Comparison of ENCODE assay signal across 11 cellular contexts in the genomic region with DNA sequence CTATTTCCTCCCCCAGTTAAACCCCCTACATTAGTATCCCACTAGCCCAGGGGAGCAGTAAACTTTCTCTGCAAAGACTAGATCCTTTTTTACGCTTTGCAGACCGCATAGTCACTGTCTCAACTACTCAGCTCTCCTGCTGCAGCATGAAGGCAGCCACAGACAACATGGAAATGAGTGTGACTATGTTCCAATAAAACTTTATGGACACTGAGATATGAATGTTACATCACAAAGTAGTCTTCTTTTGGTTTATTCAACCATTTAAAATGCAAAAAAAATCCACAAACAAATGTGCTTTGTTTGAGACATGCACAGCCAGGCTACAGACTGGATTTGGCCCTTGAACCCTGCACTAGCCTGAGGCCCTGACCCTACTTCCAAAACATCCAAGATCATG. TPM values are rescaled to one million over a fixed set of nuclear protein-coding genes. Genes with fewer than 3 reads are reported as not detected.
DNase-seq lines count a peak whose midpoint lies in the region; ATAC-seq and TF ChIP-seq lines count a peak whose summit lies in the region.
"Had no signal": no experiment of that assay in that cellular context is flagged by ENCODE, and none has a peak within 500 bp of the region (broad histone marks: within the 10 kb centered on the region; RNA-seq: fewer than 3 reads in every experiment).

No MANE protein-coding gene starts in this region.

- TF ChIP-seq RAD21 in neural cell (conservative IDR thresholded peaks at IDR 0.05) = no peak

- peaks cover 33 to 54% (median 43%) of the 10 kb centered on the region in 10 experiments for H3K4me1 ChIP-seq in BLaER1 treated with 17β-estradiol and CSF1 and Interleukin-3, amounts not matched to agents 10 nM and 100 nM
- H3K4me1 ChIP-seq in Karpas-422 (ENCODE audit: low read length) = peaks cover 23% of the 10 kb centered on the region

- H3K4me3 ChIP-seq in BLaER1 treated with 17β-estradiol and CSF1 and Interleukin-3, amounts not matched to agents 10 nM and 100 nM = peak overlapping the region; percentile 78 to 99 (median 92); a peak in 17 of 20 replicates
- H3K4me3 ChIP-seq in Karpas-422 (ENCODE audit: low read length) (peak overlapping the region; percentile 70; the same call in 1 of the 2 replicates), neural cell (ENCODE audit: low read length) (peak overlapping the region; percentile 81)

- H3K4me3 Mint-ChIP-seq in chondrocyte (ENCODE audit: unreplicated experiment) = peak overlapping the region; percentile 97

- H3K36me3 ChIP-seq in BLaER1 treated with 17β-estradiol and CSF1 and Interleukin-3, amounts not matched to agents 10 nM and 100 nM = peaks cover 3 to 43% (median 12%) of the 10 kb centered on the region in 11 experiments; a peak in 15 of 22 replicates
- H3K36me3 ChIP-seq in Karpas-422 (ENCODE audit: insufficient read depth, low read length) = peaks cover 4% of the 10 kb centered on the region; the same call in 1 of the 2 replicates
- H3K36me3 ChIP-seq in neural cell (ENCODE audit: insufficient read depth, low read length) = no peaks in the 10 kb centered on the region

- H3F3A ChIP-seq in neural cell (ENCODE audit: insufficient read depth, low read length, poor library complexity, severe bottlenecking) = no peaks in the 10 kb centered on the region

- peak overlapping the region; percentile 61 for H3K27ac Mint-ChIP-seq in chondrocyte (ENCODE audit: unreplicated experiment)

- H4K20me1 ChIP-seq in BLaER1 treated with 17β-estradiol and CSF1 and Interleukin-3, amounts not matched to agents 10 nM and 100 nM = peaks cover 14 to 57% (median 43%) of the 10 kb centered on the region in 11 experiments; a peak in 19 of 22 replicates
- no peaks in the 10 kb centered on the region; the same call in 1 of the 2 replicates for H4K20me1 ChIP-seq in Karpas-422 (ENCODE audit: insufficient read depth, low read depth, low read length)
- H4K20me1 ChIP-seq in neural cell (ENCODE audit: insufficient read depth) = no peaks in the 10 kb centered on the region

- TF ChIP-seq CTCF in chondrocyte (IDR thresholded peaks at IDR 0.05) = no peak
- TF ChIP-seq CTCF in neural cell (IDR thresholded peaks at IDR 0.05; ENCODE audit: poor library complexity, severe bottlenecking) = no peak

- H3K9me3 ChIP-seq in BLaER1 treated with 17β-estradiol and CSF1 and Interleukin-3, amounts not matched to agents 10 nM and 100 nM (replicated peaks in 1 of 11) = no peaks in the 10 kb centered on the region
- H3K9me3 ChIP-seq in Karpas-422 (ENCODE audit: low read length) = no peaks in the 10 kb centered on the region
- no peaks in the 10 kb centered on the region for H3K9me3 ChIP-seq in neural cell (ENCODE audit: low read length)
- H3K9me3 ChIP-seq: heart right ventricle had no signal

- no peaks in the 10 kb centered on the region for H3K27me3 Mint-ChIP-seq in chondrocyte (ENCODE audit: low read depth)

- ATAC-seq in left cardiac atrium = no peak
- no peak for ATAC-seq in HG03135 (IDR thresholded peaks at IDR 0.05; ENCODE audit: unreplicated experiment)
- ATAC-seq: heart right ventricle had no signal

- intact Hi-C loops in left cardiac atrium (cut with DNase I) = no loop called here

- no peak for TF ChIP-seq EP300 in neural cell (conservative IDR thresholded peaks at IDR 0.05; ENCODE audit: poor library complexity, severe bottlenecking)

- peaks cover 5% of the 10 kb centered on the region for H3K36me3 Mint-ChIP-seq in chondrocyte (ENCODE audit: low read depth)

- DNase-seq in Karpas-422 (no peak), chondrocyte (ENCODE audit: low spot score) (no peak), NCI-H2081 (lab: John Stamatoyannopoulos, UW) (no peak), left cardiac atrium (no peak), NCI-H446 (lab: John Stamatoyannopoulos, UW) (no peak)
- DNase-seq: heart right ventricle had no signal

- no peak overlapping the region for H2AFZ ChIP-seq in Karpas-422 (ENCODE audit: low read length)
- no peak overlapping the region for H2AFZ ChIP-seq in neural cell (ENCODE audit: low read depth, low read length)

- H3K9me3 Mint-ChIP-seq in chondrocyte (ENCODE audit: low read depth) = no peaks in the 10 kb centered on the region

- peak overlapping the region; percentile 92 to 100 (median 97) for H3K4me2 ChIP-seq in BLaER1 treated with 17β-estradiol and CSF1 and Interleukin-3, amounts not matched to agents 10 nM and 100 nM
- H3K4me2 ChIP-seq in Karpas-422 (ENCODE audit: low read depth, low read length, poor library complexity, severe bottlenecking) = peak overlapping the region; percentile 71
- peak overlapping the region; percentile 0 for H3K4me2 ChIP-seq in neural cell (ENCODE audit: low read length)

- peak overlapping the region; percentile 89 to 100 (median 99); a peak in 17 of 22 replicates for H3K9ac ChIP-seq in BLaER1 treated with 17β-estradiol and CSF1 and Interleukin-3, amounts not matched to agents 10 nM and 100 nM
- H3K9ac ChIP-seq in Karpas-422 (ENCODE audit: low read length) (peak overlapping the region; percentile 98; the same call in 1 of the 2 replicates), neural cell (ENCODE audit: low read length) (no peak overlapping the region)
- H3K9ac ChIP-seq: KMS-11 had no signal

- 0 out of 22 replicates have a peak overlapping the region, but pooled peaks of 1 of the 11 experiments have one; percentile 3 for H3K27ac ChIP-seq in BLaER1 treated with 17β-estradiol and CSF1 and Interleukin-3, amounts not matched to agents 10 nM and 100 nM
- no peak overlapping the region for H3K27ac ChIP-seq in Karpas-422 (ENCODE audit: low read length)
- no peak overlapping the region for H3K27ac ChIP-seq in neural cell (ENCODE audit: low read length)
- H3K27ac ChIP-seq: heart right ventricle, KMS-11 had no signal

- no peaks in the 10 kb centered on the region for H3K27me3 ChIP-seq in BLaER1 treated with 17β-estradiol and CSF1 and Interleukin-3, amounts not matched to agents 10 nM and 100 nM
- H3K27me3 ChIP-seq in Karpas-422 (ENCODE audit: low read length) (no peaks in the 10 kb centered on the region), neural cell (ENCODE audit: insufficient read depth, low read depth, low read length) (no peaks in the 10 kb centered on the region)
- H3K27me3 ChIP-seq: heart right ventricle had no signal

- H3K4me1 Mint-ChIP-seq in chondrocyte (ENCODE audit: low read depth) = peaks cover 50% of the 10 kb centered on the region

- peaks cover 55% of the 10 kb centered on the region for H3K79me2 ChIP-seq in Karpas-422 (ENCODE audit: low read length)
- H3K79me2 ChIP-seq in neural cell (replicated peaks; ENCODE audit: insufficient read depth, low read length) = peaks cover 28% of the 10 kb centered on the region

- H3K9me2 ChIP-seq in Karpas-422 (replicated peaks; ENCODE audit: insufficient read depth, low read length) = no peaks in the 10 kb centered on the region
- H3K9me2 ChIP-seq in neural cell (ENCODE audit: insufficient read depth, low read length) = no peaks in the 10 kb centered on the region

TF ChIP-seq in neural cell, 6 proteins besides CTCF, POLR2A, EP300 and RAD21 (continues in another document):
- TF ChIP-seq, protein P1, sequence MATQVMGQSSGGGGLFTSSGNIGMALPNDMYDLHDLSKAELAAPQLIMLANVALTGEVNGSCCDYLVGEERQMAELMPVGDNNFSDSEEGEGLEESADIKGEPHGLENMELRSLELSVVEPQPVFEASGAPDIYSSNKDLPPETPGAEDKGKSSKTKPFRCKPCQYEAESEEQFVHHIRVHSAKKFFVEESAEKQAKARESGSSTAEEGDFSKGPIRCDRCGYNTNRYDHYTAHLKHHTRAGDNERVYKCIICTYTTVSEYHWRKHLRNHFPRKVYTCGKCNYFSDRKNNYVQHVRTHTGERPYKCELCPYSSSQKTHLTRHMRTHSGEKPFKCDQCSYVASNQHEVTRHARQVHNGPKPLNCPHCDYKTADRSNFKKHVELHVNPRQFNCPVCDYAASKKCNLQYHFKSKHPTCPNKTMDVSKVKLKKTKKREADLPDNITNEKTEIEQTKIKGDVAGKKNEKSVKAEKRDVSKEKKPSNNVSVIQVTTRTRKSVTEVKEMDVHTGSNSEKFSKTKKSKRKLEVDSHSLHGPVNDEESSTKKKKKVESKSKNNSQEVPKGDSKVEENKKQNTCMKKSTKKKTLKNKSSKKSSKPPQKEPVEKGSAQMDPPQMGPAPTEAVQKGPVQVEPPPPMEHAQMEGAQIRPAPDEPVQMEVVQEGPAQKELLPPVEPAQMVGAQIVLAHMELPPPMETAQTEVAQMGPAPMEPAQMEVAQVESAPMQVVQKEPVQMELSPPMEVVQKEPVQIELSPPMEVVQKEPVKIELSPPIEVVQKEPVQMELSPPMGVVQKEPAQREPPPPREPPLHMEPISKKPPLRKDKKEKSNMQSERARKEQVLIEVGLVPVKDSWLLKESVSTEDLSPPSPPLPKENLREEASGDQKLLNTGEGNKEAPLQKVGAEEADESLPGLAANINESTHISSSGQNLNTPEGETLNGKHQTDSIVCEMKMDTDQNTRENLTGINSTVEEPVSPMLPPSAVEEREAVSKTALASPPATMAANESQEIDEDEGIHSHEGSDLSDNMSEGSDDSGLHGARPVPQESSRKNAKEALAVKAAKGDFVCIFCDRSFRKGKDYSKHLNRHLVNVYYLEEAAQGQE (IDR thresholded peaks at IDR 0.05; ENCODE audit: borderline replicate concordance) = no peak
- no peak for TF ChIP-seq EZH2 (IDR thresholded peaks at IDR 0.05; ENCODE audit: borderline replicate concordance, insufficient read depth, low read length, poor library complexity, severe bottlenecking)

RNA-seq across cellular contexts. Expression of a gene that starts 1.9 kb away (rescaled TPM):
- total RNA-seq in Karpas-422 (2014; rRNA removed; shearing (Covaris generic); ENCODE audit: low replicate concordance) = 107 and 310 TPM in 2 replicates
- total RNA-seq in chondrocyte (241 to 266 TPM (median 259 TPM) in 3 replicates), left cardiac atrium (100 to 1,000 TPM; 174 to 198 TPM)
- polyA plus RNA-seq in neural cell = 122 and 136 TPM in 2 replicates
- polyA minus RNA-seq in neural cell = 28.0 and 32.5 TPM in 2 replicates

RNA-seq across cellular contexts. Expression of a gene that starts 12.3 kb away (rescaled TPM):
- not detected in 2 replicates for total RNA-seq in Karpas-422 (2014; rRNA removed; shearing (Covaris generic); ENCODE audit: low replicate concordance)
- total RNA-seq in chondrocyte (not detected in 3 replicates), left cardiac atrium (10 to 100 TPM; 14.1 to 19.8 TPM)
- not detected in 2 replicates for polyA plus RNA-seq in neural cell
- polyA minus RNA-seq in neural cell = not detected in 2 replicates
- total RNA-seq: NCI-H460 had no signal

RNA-seq across cellular contexts. Expression of a gene that starts 14.7 kb away (rescaled TPM):
- total RNA-seq in Karpas-422 (2014; rRNA removed; shearing (Covaris generic); ENCODE audit: low replicate concordance) = not detected in 2 replicates
- total RNA-seq in chondrocyte (not detected in 3 replicates), left cardiac atrium (under 1 TPM in 1 of 2 donors, not detected in 1; 0.21 TPM)
- polyA plus RNA-seq in neural cell = not detected in 2 replicates
- not detected in 2 replicates for polyA minus RNA-seq in neural cell
- total RNA-seq: NCI-H460 had no signal

RNA-seq across cellular contexts. Expression of a gene that starts 25.3 kb away (rescaled TPM):
- total RNA-seq in Karpas-422 (2014; rRNA removed; shearing (Covaris generic); ENCODE audit: low replicate concordance) = 1.3 and 6.0 TPM in 2 replicates
- 3.5 to 5.4 TPM (median 4.8 TPM) in 3 replicates for total RNA-seq in chondrocyte
- polyA plus RNA-seq in neural cell = 0.90 TPM in 1 of 2 replicates, not detected in the other
- polyA minus RNA-seq in neural cell = 1.2 and 2.2 TPM in 2 replicates
- total RNA-seq in left cardiac atrium = 1 to 10 TPM; 1.2 to 1.8 TPM

RNA-seq across cellular contexts. Expression of a gene that starts 33.4 kb away (rescaled TPM):
- not detected in 2 replicates for total RNA-seq in Karpas-422 (2014; rRNA removed; shearing (Covaris generic); ENCODE audit: low replicate concordance)
- total RNA-seq in chondrocyte (0.41 to 0.85 TPM (median 0.47 TPM) in 3 replicates), left cardiac atrium (1 to 10 TPM; 2.5 to 3.5 TPM)
- polyA plus RNA-seq in neural cell = not detected in 2 replicates
- polyA minus RNA-seq in neural cell = not detected in 2 replicates

Comparison
In these comparisons a context has a peak if more than half of its experiments do, and no peak if none do; other contexts are left out.
1. H3K4me2 ChIP-seq: peak in every context shown above with its lines; median percentile 97 in BLaER1 treated with 17β-estradiol and CSF1 and Interleukin-3, amounts not matched to agents 10 nM and 100 nM; 71 in Karpas-422; 0 in neural cell.
2. RNA of a gene that starts 12.3 kb away (total RNA-seq): 14.1 to 19.8 TPM in left cardiac atrium; not detected in Karpas-422 and not detected in chondrocyte; every median in the first group is over 10 times any median in the second.
3. Peak in every context shown above with its lines, with median percentiles within 50 percentile points of each other: H3K4me3 ChIP-seq.